ENCODE assay signal across 10 cellular contexts in genomic region chr9:127855522-127855921, GRCh38. TPM values are rescaled to one million over a fixed set of nuclear protein-coding genes. Genes with fewer than 3 reads are reported as not detected.
DNase-seq lines count a peak whose midpoint lies in the region; ATAC-seq and TF ChIP-seq lines count a peak whose summit lies in the region.
"Had no signal": no experiment of that assay in that cellular context is flagged by ENCODE, and none has a peak within 500 bp of the region (broad histone marks: within the 10 kb centered on the region; RNA-seq: fewer than 3 reads in every experiment).

No MANE protein-coding gene starts in this region.

- H4K20me1 ChIP-seq in IMR-90 (ENCODE audit: insufficient read depth, low read length): no peaks in the 10 kb centered on the region

- H3K18ac ChIP-seq in IMR-90 (ENCODE audit: low read depth, low read length) (no peak overlapping the region), neuronal stem cell (ENCODE audit: low read length) (no peak overlapping the region)

- H3K27ac ChIP-seq in CD4-positive, alpha-beta T cell (ENCODE audit: low read depth, low read length): no peak overlapping the region
- H3K27ac ChIP-seq in IMR-90 (ENCODE audit: insufficient read depth, low read length): no peak overlapping the region
- no peak overlapping the region for H3K27ac ChIP-seq in neuronal stem cell (replicated peaks; ENCODE audit: low read length)

- H2AK5ac ChIP-seq in IMR-90 (ENCODE audit: low read depth, low read length) (0 out of 2 replicates have a peak overlapping the region, but pooled peaks have one; percentile 24), neuronal stem cell (ENCODE audit: low read depth, low read length) (peak overlapping the region; percentile 1)

- H3K14ac ChIP-seq in IMR-90 (replicated peaks; ENCODE audit: low read depth, low read length): no peak overlapping the region
- H3K14ac ChIP-seq in neuronal stem cell (ENCODE audit: low read length): no peak overlapping the region

- DNase-seq in CD4-positive, alpha-beta T cell: no peak
- DNase-seq in IMR-90 (no peak), neuronal stem cell (ENCODE audit: low spot score) (no peak), superior temporal gyrus (ENCODE audit: extremely low spot score) (no peak), activated gamma-delta T cell treated with Interleukin-2 at 50 U/mL for 16 hours (no peak), NK-92 (lab: John Stamatoyannopoulos, UW; ENCODE audit: unreplicated experiment) (no peak)
- no peak for DNase-seq in effector memory CD8-positive, alpha-beta T cell
- DNase-seq: EL had no signal

- H4K5ac ChIP-seq in IMR-90 (ENCODE audit: low read depth, low read length): no peak overlapping the region

- H3K9me1 ChIP-seq in IMR-90 (ENCODE audit: insufficient read depth, low read length): peaks cover 12% of the 10 kb centered on the region

- peaks cover 30% of the 10 kb centered on the region for H3K4me1 Mint-ChIP-seq in CD4-positive, alpha-beta T cell (ENCODE audit: low read depth)
- H3K4me1 Mint-ChIP-seq in effector memory CD8-positive, alpha-beta T cell (ENCODE audit: low read depth in 2 of 2): peaks cover 13 to 28% of the 10 kb centered on the region in 2 donors

- H2BK5ac ChIP-seq in IMR-90 (ENCODE audit: low read depth, low read length, poor library complexity, severe bottlenecking) (no peak overlapping the region), neuronal stem cell (ENCODE audit: low read length) (no peak overlapping the region)

- POLR2A ChIA-PET in CD4-positive, alpha-beta T cell (lab: Charles Lee): interaction anchor here (0.7 to 1.6 kb wide), 2 partner anchors 51 to 70 kb away, joined by 3 to 6 read pairs; partner anchors contain the start of gene CDK9
- POLR2A ChIA-PET in IMR-90 (lab: Charles Lee; ENCODE audit: unreplicated experiment): interaction anchor here (0.6 to 1.6 kb wide), 2 partner anchors 16 to 17 kb away, joined by 4 to 6 read pairs; no protein-coding TSS in a partner anchor

- intact Hi-C loops in CD4-positive, alpha-beta T cell (cut with DNase I, micrococcal nuclease): no loop called here
- intact Hi-C loops in IMR-90 (cut with micrococcal nuclease): no loop called here

- TF ChIP-seq POLR2A in IMR-90 (IDR thresholded peaks at IDR 0.05; ENCODE audit: low read depth, low read length): no peak

- BruUV-seq in IMR-90 (replicated peaks; lab: Mats Ljungman, UMichigan): no TSS peak

- H2BK20ac ChIP-seq in IMR-90 (ENCODE audit: low read depth, low read length): no peak overlapping the region

- H3K56ac ChIP-seq in IMR-90 (ENCODE audit: extremely low read depth, insufficient read depth, low read length): no peak overlapping the region

- H2BK120ac ChIP-seq in IMR-90 (ENCODE audit: low read depth, low read length): no peak overlapping the region
- no peak overlapping the region for H2BK120ac ChIP-seq in neuronal stem cell (ENCODE audit: low read depth, low read length)

- H3K4me3 ChIP-seq in IMR-90 (ENCODE audit: insufficient read depth, low read depth, low read length): no peak overlapping the region
- no peak overlapping the region for H3K4me3 ChIP-seq in neuronal stem cell (ENCODE audit: low read length in 2 of 2)

- no peaks in the 10 kb centered on the region for H3K27me3 Mint-ChIP-seq in CD4-positive, alpha-beta T cell
- H3K27me3 Mint-ChIP-seq in effector memory CD8-positive, alpha-beta T cell: no peaks in the 10 kb centered on the region

- H3K4me2 ChIP-seq in IMR-90 (ENCODE audit: low read depth, low read length) (no peak overlapping the region), neuronal stem cell (ENCODE audit: insufficient read depth, low read length, poor library complexity, severe bottlenecking) (no peak overlapping the region)

- dilution Hi-C loops in IMR-90 (cut with HindIII; ENCODE audit: low sequenced_read_pairs, unreplicated experiment): no loop called here

- peaks cover 0 to 34% of the 10 kb centered on the region in 2 experiments; a peak in 3 of 4 replicates for H3K79me1 ChIP-seq in IMR-90 (ENCODE audit: low read depth in 1 of 2, low read length in 2 of 2)
- H3K79me1 ChIP-seq in neuronal stem cell (ENCODE audit: low read depth, low read length): peaks cover 1% of the 10 kb centered on the region

- H3K23ac ChIP-seq in IMR-90 (ENCODE audit: low read depth, low read length) (no peak overlapping the region), neuronal stem cell (ENCODE audit: low read depth, low read length, poor library complexity) (no peak overlapping the region)

- peaks cover 3% of the 10 kb centered on the region for H3K36me3 Mint-ChIP-seq in CD4-positive, alpha-beta T cell (ENCODE audit: low read depth)
- peaks cover 3% of the 10 kb centered on the region for H3K36me3 Mint-ChIP-seq in effector memory CD8-positive, alpha-beta T cell (ENCODE audit: insufficient read depth)

- H2AFZ ChIP-seq in IMR-90 (replicated peaks; ENCODE audit: low read length, poor library complexity) (no peak overlapping the region), neuronal stem cell (ENCODE audit: low read length) (no peak overlapping the region)

- no peaks in the 10 kb centered on the region for H3K27me3 ChIP-seq in CD4-positive, alpha-beta T cell (ENCODE audit: control insufficient read depth, insufficient read depth, low read length)
- H3K27me3 ChIP-seq in IMR-90 (ENCODE audit: control insufficient read depth, insufficient read depth, low read length) (no peaks in the 10 kb centered on the region), neuronal stem cell (ENCODE audit: control insufficient read depth in 3 of 3, insufficient read depth in 3 of 3, low read depth in 1 of 3, low read length in 3 of 3) (no peaks in the 10 kb centered on the region)

- CTCF ChIA-PET in CD4-positive, alpha-beta T cell (lab: Charles Lee): no interaction called here
- CTCF ChIA-PET in IMR-90 (lab: Yijun Ruan, JAX): no interaction called here

- TF ChIP-seq RAD21 in IMR-90 (IDR thresholded peaks at IDR 0.05; ENCODE audit: low read length): no peak

- no peak overlapping the region; the same call in 1 of the 2 replicates for H3K4ac ChIP-seq in IMR-90 (ENCODE audit: low read depth, low read length)
- no peak overlapping the region for H3K4ac ChIP-seq in neuronal stem cell (ENCODE audit: low read length)

- 92% methylated on average over 2 of the region's 5 CpGs; no CpG with 5 or more reads in 1 of the 2 experiments for WGBS in IMR-90 (ENCODE audit: extremely low coverage in 2 of 2, insufficient read length in 1 of 2), 2 experiments
- no CpG with 5 or more reads among the region's 5 CpGs for WGBS in neuronal stem cell (ENCODE audit: extremely low coverage in 2 of 2, insufficient read length in 2 of 2, insufficient replicate concordance in 1 of 2), 2 donors

- H3K4me1 ChIP-seq in IMR-90 (ENCODE audit: control insufficient read depth, insufficient read depth, low read length): peaks cover 11% of the 10 kb centered on the region
- peaks cover 0 to 3% of the 10 kb centered on the region in 2 donors for H3K4me1 ChIP-seq in neuronal stem cell (ENCODE audit: control insufficient read depth in 2 of 2, insufficient read depth in 1 of 2, low read depth in 1 of 2, low read length in 2 of 2)

- no peaks in the 10 kb centered on the region for H3K9me3 ChIP-seq in CD4-positive, alpha-beta T cell (ENCODE audit: control insufficient read depth, low read length)
- H3K9me3 ChIP-seq in IMR-90 (ENCODE audit: control insufficient read depth, insufficient read depth, low read length) (no peaks in the 10 kb centered on the region), neuronal stem cell (replicated peaks in 1 of 2; ENCODE audit: control insufficient read depth in 2 of 2, insufficient read depth in 1 of 2, low read depth in 1 of 2, low read length in 2 of 2) (no peaks in the 10 kb centered on the region)

- no peak overlapping the region for H2AK9ac ChIP-seq in IMR-90 (replicated peaks; ENCODE audit: low read depth, low read length, poor library complexity)

- H4K8ac ChIP-seq in IMR-90 (ENCODE audit: low read depth in 2 of 2, low read length in 2 of 2) (peak overlapping the region in 1 of 2 experiments; percentile 92; a peak in 2 of 4 replicates), neuronal stem cell (ENCODE audit: low read depth, low read length) (no peak overlapping the region)

- H2BK12ac ChIP-seq in neuronal stem cell (ENCODE audit: low read length): no peak overlapping the region

- peak overlapping the region; percentile 49 for H3K27ac Mint-ChIP-seq in CD4-positive, alpha-beta T cell
- H3K27ac Mint-ChIP-seq in effector memory CD8-positive, alpha-beta T cell: peak overlapping the region; percentile 82 to 95

- H4K91ac ChIP-seq in IMR-90 (ENCODE audit: insufficient read depth, low read depth, low read length) (no peak overlapping the region), neuronal stem cell (ENCODE audit: low read depth, low read length, poor library complexity) (no peak overlapping the region)

- H3K36me3 ChIP-seq in IMR-90 (ENCODE audit: control insufficient read depth, insufficient read depth, low read length) (peaks cover 7% of the 10 kb centered on the region), neuronal stem cell (replicated peaks in 1 of 2; ENCODE audit: control insufficient read depth in 2 of 2, insufficient read depth in 2 of 2, low read length in 2 of 2) (no peaks in the 10 kb centered on the region)

- no peak for TF ChIP-seq CTCF in CD4-positive, alpha-beta T cell (IDR thresholded peaks at IDR 0.05)
- no peak for TF ChIP-seq CTCF in IMR-90 (conservative IDR thresholded peaks at IDR 0.05; ENCODE audit: low read depth, low read length)

- in situ Hi-C loops in IMR-90 (cut with MboI; ENCODE audit: low sequenced_read_pairs): no loop called here

- H3K9ac ChIP-seq in IMR-90 (ENCODE audit: low read depth, low read length) (no peak overlapping the region), neuronal stem cell (ENCODE audit: low read depth, low read length, poor library complexity) (no peak overlapping the region)

- ATAC-seq in CD4-positive, alpha-beta T cell (ENCODE audit: poor library complexity): no peak
- ATAC-seq in IMR-90 (ENCODE audit: low read depth) (no peak), HG02981 (IDR thresholded peaks at IDR 0.05; ENCODE audit: unreplicated experiment) (no peak)
- no peak for ATAC-seq in effector memory CD8-positive, alpha-beta T cell (replicated peaks)

- no peaks in the 10 kb centered on the region for H3K9me3 Mint-ChIP-seq in CD4-positive, alpha-beta T cell
- no peaks in the 10 kb centered on the region for H3K9me3 Mint-ChIP-seq in effector memory CD8-positive, alpha-beta T cell

- peak overlapping the region; percentile 56 for H3K4me3 Mint-ChIP-seq in CD4-positive, alpha-beta T cell
- peak overlapping the region; percentile 87 to 94 for H3K4me3 Mint-ChIP-seq in effector memory CD8-positive, alpha-beta T cell

- H2BK15ac ChIP-seq in IMR-90 (ENCODE audit: low read depth, low read length) (peak overlapping the region; percentile 73; the same call in 1 of the 3 replicates), neuronal stem cell (ENCODE audit: low read length) (no peak overlapping the region)

RNA-seq across cellular contexts. Expression of gene ENG, which starts 1.1 kb away (rescaled TPM):
- 1 to 10 TPM; 2.5 to 2.6 TPM for total RNA-seq in CD4-positive, alpha-beta T cell
- 3.6 and 4.2 TPM in 2 replicates for total RNA-seq in IMR-90 (2012; rRNA removed)
- 73.9 and 83.3 TPM in 2 replicates for polyA plus RNA-seq in IMR-90 (2012; rRNA removed)
- 39.1 and 101 TPM in 2 replicates for polyA plus RNA-seq in IMR-90 (2012; cell fraction: cytosol; rRNA removed)
- 36.4 and 102 TPM in 2 replicates for polyA plus RNA-seq in IMR-90 (2012; cell fraction: nucleus; rRNA removed; ENCODE audit: low replicate concordance)
- 0.11 TPM for polyA plus RNA-seq in neuronal stem cell (2013, experiment 1 of 2)
- polyA plus RNA-seq in neuronal stem cell (2013, experiment 2 of 2): 0.10 TPM

RNA-seq across cellular contexts. Expression of gene AK1, which starts 22.0 kb away (rescaled TPM):
- total RNA-seq in CD4-positive, alpha-beta T cell: 10 to 100 TPM; 46.7 to 52.6 TPM
- 44.8 and 51.4 TPM in 2 replicates for total RNA-seq in IMR-90 (2012; rRNA removed)
- 119 and 126 TPM in 2 replicates for polyA plus RNA-seq in IMR-90 (2012; rRNA removed)
- polyA plus RNA-seq in IMR-90 (2012; cell fraction: cytosol; rRNA removed): 146 and 387 TPM in 2 replicates
- polyA plus RNA-seq in IMR-90 (2012; cell fraction: nucleus; rRNA removed; ENCODE audit: low replicate concordance): 158 and 207 TPM in 2 replicates
- polyA plus RNA-seq in neuronal stem cell (2013, experiment 1 of 2): 36.1 TPM
- 36.6 TPM for polyA plus RNA-seq in neuronal stem cell (2013, experiment 2 of 2)
- polyA plus RNA-seq: CD14-positive monocyte had no signal

RNA-seq across cellular contexts. Expression of gene ST6GALNAC6, which starts 43.9 kb away (rescaled TPM):
- total RNA-seq in CD4-positive, alpha-beta T cell: 10 to 100 TPM; 93.1 to 97.5 TPM
- 35.3 and 35.7 TPM in 2 replicates for total RNA-seq in IMR-90 (2012; rRNA removed)
- polyA plus RNA-seq in IMR-90 (2012; rRNA removed): 47.6 and 48.6 TPM in 2 replicates
- polyA plus RNA-seq in IMR-90 (2012; cell fraction: cytosol; rRNA removed): 41.6 and 60.0 TPM in 2 replicates
- polyA plus RNA-seq in IMR-90 (2012; cell fraction: nucleus; rRNA removed; ENCODE audit: low replicate concordance): 105 and 190 TPM in 2 replicates
- 31.0 TPM for polyA plus RNA-seq in neuronal stem cell (2013, experiment 1 of 2)
- polyA plus RNA-seq in neuronal stem cell (2013, experiment 2 of 2): 30.5 TPM

RNA-seq across cellular contexts. Expression of gene FPGS, which starts 52.8 kb away (rescaled TPM):
- 10 to 100 TPM; 58.0 to 66.6 TPM for total RNA-seq in CD4-positive, alpha-beta T cell
- 43.9 and 45.5 TPM in 2 replicates for total RNA-seq in IMR-90 (2012; rRNA removed)
- 71.5 and 75.7 TPM in 2 replicates for polyA plus RNA-seq in IMR-90 (2012; rRNA removed)
- polyA plus RNA-seq in IMR-90 (2012; cell fraction: cytosol; rRNA removed): 39.9 and 56.3 TPM in 2 replicates
- 94.7 and 201 TPM in 2 replicates for polyA plus RNA-seq in IMR-90 (2012; cell fraction: nucleus; rRNA removed; ENCODE audit: low replicate concordance)
- 30.2 TPM for polyA plus RNA-seq in neuronal stem cell (2013, experiment 1 of 2)
- 32.1 TPM for polyA plus RNA-seq in neuronal stem cell (2013, experiment 2 of 2)
